ENCODE assay signal across 15 cellular contexts in the genomic region with DNA sequence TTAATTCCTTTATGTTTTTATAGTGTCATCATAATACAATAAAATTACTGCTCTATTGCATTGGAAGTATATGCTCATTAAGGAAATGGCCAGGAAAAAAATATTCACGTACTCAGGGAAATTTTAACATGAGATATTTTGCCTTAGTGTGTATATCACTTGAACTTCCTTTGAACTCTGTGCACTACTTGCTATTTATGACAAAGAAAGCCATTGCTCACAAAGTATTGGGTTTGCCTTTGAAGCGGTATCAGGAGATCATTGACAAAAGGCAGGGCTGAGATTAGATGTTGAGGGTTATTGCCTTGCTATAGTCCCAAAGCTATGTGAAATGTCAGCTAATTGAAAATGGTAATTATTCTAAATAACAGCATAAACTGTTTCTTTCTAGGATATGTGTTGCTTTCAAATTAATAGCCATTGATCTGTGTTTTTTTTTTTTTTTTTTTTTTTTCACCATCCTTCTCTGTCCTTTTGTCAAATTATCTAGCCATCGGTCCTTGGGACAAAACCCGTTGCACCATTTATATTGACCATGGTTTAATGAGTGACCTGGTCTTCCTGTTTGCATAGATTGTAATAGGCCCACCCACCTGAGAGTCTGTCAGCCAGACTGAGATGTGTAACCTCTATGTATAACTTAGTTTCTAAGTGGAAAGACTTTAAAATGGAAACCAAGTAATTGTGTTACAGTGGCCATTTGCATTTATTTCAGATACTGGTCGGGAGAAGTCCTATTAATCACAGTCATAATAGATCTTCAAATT. TPM values are rescaled to one million over a fixed set of nuclear protein-coding genes. Genes with fewer than 3 reads are reported as not detected.
"Had no signal": no experiment of that assay in that cellular context is flagged by ENCODE, and none has a peak within 500 bp of the region (broad histone marks: within the 10 kb centered on the region; RNA-seq: fewer than 3 reads in every experiment).

No MANE protein-coding gene starts in this region.

RNA-seq across cellular contexts. Expression of gene OR4F6, which starts 14.6 kb away (rescaled TPM):
- total RNA-seq: activated B cell treated with CpG ODN at 0.5 μM for 24 hours; activated CD4-positive, alpha-beta memory T cell treated with anti-CD3 and anti-CD28 coated beads for 36 hours; activated CD4-positive, alpha-beta memory T cell treated with anti-CD3 and anti-CD28 coated beads, Interleukin-2, amount 10 ng/mL, durations not matched to agents 7 days and 5 days; activated CD4-positive, alpha-beta T cell treated with anti-CD3 and anti-CD28 coated beads for 36 hours; activated CD4-positive, alpha-beta T cell treated with anti-CD3 and anti-CD28 coated beads, Interleukin-2, amount 10 ng/mL, durations not matched to agents 24 days and 14 days; activated CD4-positive, alpha-beta T cell treated with anti-CD3 and anti-CD28 coated beads, Interleukin-2, amount 10 ng/mL, durations not matched to agents 7 days and 5 days; activated CD8-positive, alpha-beta memory T cell treated with anti-CD3 and anti-CD28 coated beads for 36 hours; activated CD8-positive, alpha-beta memory T cell treated with anti-CD3 and anti-CD28 coated beads, Interleukin-2, amount 10 ng/mL, durations not matched to agents 7 days and 5 days; activated CD8-positive, alpha-beta T cell treated with anti-CD3 and anti-CD28 coated beads for 36 hours; activated CD8-positive, alpha-beta T cell treated with anti-CD3 and anti-CD28 coated beads, Interleukin-2, amount 10 ng/mL, durations not matched to agents 7 days and 5 days; T-cell; T-helper 1 cell treated with Interleukin-12 subunit alpha and Interleukin-12 subunit beta and Interleukin-4 antibody, amounts not matched to agents 30 ng/mL and 1 ng/mL, for 36 hours; T-helper 17 cell; T-helper 2 cell treated with Interferon-gamma antibody and Interleukin-4, amounts not matched to agents 100 ng/mL and 5 ng/mL, for 36 hours; WTC11 had no signal

RNA-seq across cellular contexts. Expression of gene OR4F15, which starts 23.3 kb away (rescaled TPM):
- total RNA-seq: activated B cell treated with CpG ODN at 0.5 μM for 24 hours; activated CD4-positive, alpha-beta memory T cell treated with anti-CD3 and anti-CD28 coated beads for 36 hours; activated CD4-positive, alpha-beta memory T cell treated with anti-CD3 and anti-CD28 coated beads, Interleukin-2, amount 10 ng/mL, durations not matched to agents 7 days and 5 days; activated CD4-positive, alpha-beta T cell treated with anti-CD3 and anti-CD28 coated beads for 36 hours; activated CD4-positive, alpha-beta T cell treated with anti-CD3 and anti-CD28 coated beads, Interleukin-2, amount 10 ng/mL, durations not matched to agents 24 days and 14 days; activated CD4-positive, alpha-beta T cell treated with anti-CD3 and anti-CD28 coated beads, Interleukin-2, amount 10 ng/mL, durations not matched to agents 7 days and 5 days; activated CD8-positive, alpha-beta memory T cell treated with anti-CD3 and anti-CD28 coated beads for 36 hours; activated CD8-positive, alpha-beta memory T cell treated with anti-CD3 and anti-CD28 coated beads, Interleukin-2, amount 10 ng/mL, durations not matched to agents 7 days and 5 days; activated CD8-positive, alpha-beta T cell treated with anti-CD3 and anti-CD28 coated beads for 36 hours; activated CD8-positive, alpha-beta T cell treated with anti-CD3 and anti-CD28 coated beads, Interleukin-2, amount 10 ng/mL, durations not matched to agents 7 days and 5 days; T-cell; T-helper 1 cell treated with Interleukin-12 subunit alpha and Interleukin-12 subunit beta and Interleukin-4 antibody, amounts not matched to agents 30 ng/mL and 1 ng/mL, for 36 hours; T-helper 17 cell; T-helper 2 cell treated with Interferon-gamma antibody and Interleukin-4, amounts not matched to agents 100 ng/mL and 5 ng/mL, for 36 hours; WTC11 had no signal
